Comparison of ENCODE assay signal across 2 cellular contexts in genomic region chr4:7410470-7410869, GRCh38.
TF ChIP-seq lines count a peak whose summit lies in the region.

No MANE protein-coding gene starts in this region.

TF ChIP-seq in SK-N-SH, 30 proteins besides CTCF, POLR2A, EP300 and RAD21 (continued from another document):
- TF ChIP-seq USF1 (IDR thresholded peaks at IDR 0.05; ENCODE audit: borderline replicate concordance, low read depth) (no peak), IRF3 (IDR thresholded peaks at IDR 0.05; ENCODE audit: low read depth, low read length) (no peak), NFIC (IDR thresholded peaks at IDR 0.05; ENCODE audit: borderline replicate concordance) (no peak), TAF1 (IDR thresholded peaks at IDR 0.05; ENCODE audit: borderline replicate concordance, low read depth, low read length) (no peak), POLR2AphosphoS5 (IDR thresholded peaks at IDR 0.05; ENCODE audit: low read depth, low read length) (no peak), EZH2phosphoT487 (IDR thresholded peaks at IDR 0.05; ENCODE audit: borderline replicate concordance, low read depth) (no peak), FOSL2 (IDR thresholded peaks at IDR 0.05; ENCODE audit: borderline replicate concordance, low read depth) (no peak), GABPA (IDR thresholded peaks at IDR 0.05; ENCODE audit: low read depth) (no peak), RFX5 (IDR thresholded peaks at IDR 0.05; ENCODE audit: low read length) (no peak), SMC3 (IDR thresholded peaks at IDR 0.05; ENCODE audit: low read depth, low read length) (no peak), ELF1 (IDR thresholded peaks at IDR 0.05) (no peak), MEF2A (IDR thresholded peaks at IDR 0.05; ENCODE audit: borderline replicate concordance, low read depth) (no peak), RCOR1 (IDR thresholded peaks at IDR 0.05; ENCODE audit: low read length) (no peak), TEAD4 (IDR thresholded peaks at IDR 0.05; ENCODE audit: borderline replicate concordance, insufficient read depth) (no peak), MXI1 (IDR thresholded peaks at IDR 0.05; ENCODE audit: low read depth, low read length) (no peak), USF2 (IDR thresholded peaks at IDR 0.05; ENCODE audit: borderline replicate concordance, low read depth, low read length) (no peak)
TF ChIP-seq in SK-N-SH: peak in this region for 0.

TF ChIP-seq in SK-N-SH treated with all-trans-retinoic acid at 6 μM for 48 hours, 23 proteins besides CTCF, POLR2A, EP300 and RAD21 (continued from another document):
- TF ChIP-seq SNAI2 (CRISPR knock-in tag; IDR thresholded peaks at IDR 0.05) (no peak), PATZ1 (CRISPR knock-in tag; IDR thresholded peaks at IDR 0.05; ENCODE audit: borderline replicate concordance) (no peak), ZFP30 (CRISPR knock-in tag; IDR thresholded peaks at IDR 0.05) (no peak), BACH2 (CRISPR knock-in tag; IDR thresholded peaks at IDR 0.05; ENCODE audit: borderline replicate concordance) (no peak), ZC3H10 (CRISPR knock-in tag; IDR thresholded peaks at IDR 0.05) (no peak), ZFP3 (CRISPR knock-in tag; IDR thresholded peaks at IDR 0.05) (no peak)
TF ChIP-seq in SK-N-SH treated with all-trans-retinoic acid at 6 μM for 48 hours: peak in this region for 0.
